In genomic region chr1:206469933-206470691, GRCh38 we compare ENCODE assay signal across 8 cellular contexts. TPM values are rescaled to one million over a fixed set of nuclear protein-coding genes. Genes with fewer than 3 reads are reported as not detected.
A peak's percentile ranks its signal among the peaks of the same experiment; 100 is the strongest.
DNase-seq lines count a peak whose midpoint lies in the region; ATAC-seq, FAIRE-seq and TF ChIP-seq lines count a peak whose summit lies in the region.

Gene IKBKE (plus strand): TSS chr1:206470476. CDS start chr1:206473228, 2,752 bp downstream.

- WGBS in GM12878 (ENCODE audit: insufficient coverage, insufficient replicate concordance, low lambda C conversion rate, missing lambda C conversion rate): under 1% methylated on average over 10 of the region's 10 CpGs
- WGBS in iPS DF 6.9 (ENCODE audit: insufficient coverage, insufficient read length): no CpG with 5 or more reads among the region's 10 CpGs
- 10 to 17% methylated on average over 10 of the region's 10 CpGs for WGBS in sigmoid colon, 2 donors

- H3K36me3 ChIP-seq in DND-41 (ENCODE audit: insufficient read depth, low read length) (peaks cover 22% of the 10 kb centered on the region), SU-DHL-6 (ENCODE audit: low read length) (no peaks in the 10 kb centered on the region), GM12878 (ENCODE audit: control insufficient read depth in 2 of 2, insufficient read depth in 2 of 2, low read length in 1 of 2) (peaks cover 6 to 10% of the 10 kb centered on the region in 2 experiments; a peak in 3 of 4 replicates), iPS DF 6.9 (ENCODE audit: control insufficient read depth, insufficient read depth, low read length) (no peaks in the 10 kb centered on the region), sigmoid colon (no peaks in the 10 kb centered on the region)

- TF ChIP-seq POLR2A in GM12878 (IDR thresholded peaks at IDR 0.05; ENCODE audit: low read depth, low read length): peak; percentile 68
- no peak for TF ChIP-seq POLR2A in sigmoid colon (IDR thresholded peaks at IDR 0.05)

- DNase-seq in DND-41: peak; percentile 77
- peak; percentile 81 for DNase-seq in HT-29 (ENCODE audit: low spot score)
- DNase-seq in GM12878 (ENCODE audit: low read depth, low spot score): no peak
- DNase-seq in iPS DF 6.9 (ENCODE audit: low read depth, low spot score): peak; percentile 33
- peak; percentile 82 for DNase-seq in sigmoid colon
- DNase-seq in NCI-H2171 treated with DMSO at 0.1 percent for 48 hours (lab: John Stamatoyannopoulos, UW): no peak

- no peak for TF ChIP-seq RAD21 in GM12878 (IDR thresholded peaks at IDR 0.05; ENCODE audit: insufficient read depth, low read depth, low read length)

- H3K9me3 ChIP-seq in DND-41 (ENCODE audit: insufficient read depth, low read length, severe bottlenecking): no peaks in the 10 kb centered on the region
- H3K9me3 ChIP-seq in SU-DHL-6 (ENCODE audit: insufficient read depth, low read length): no peaks in the 10 kb centered on the region
- H3K9me3 ChIP-seq in GM12878 (replicated peaks; ENCODE audit: control insufficient read depth, insufficient read depth, low read length): no peaks in the 10 kb centered on the region
- no peaks in the 10 kb centered on the region for H3K9me3 ChIP-seq in iPS DF 6.9 (ENCODE audit: control insufficient read depth, insufficient read depth, low read length)
- no peaks in the 10 kb centered on the region for H3K9me3 ChIP-seq in sigmoid colon

- H3K4me1 ChIP-seq in DND-41 (ENCODE audit: insufficient read depth, low read length) (peaks cover 33% of the 10 kb centered on the region), GM12878 (ENCODE audit: control insufficient read depth, insufficient read depth, low read length) (peaks cover 66% of the 10 kb centered on the region), iPS DF 6.9 (ENCODE audit: control insufficient read depth, insufficient read depth, low read length) (peaks cover 17% of the 10 kb centered on the region), sigmoid colon (peaks cover 0 to 20% (median 19%) of the 10 kb centered on the region in 4 donors)

- H3K9me2 ChIP-seq in SU-DHL-6 (replicated peaks; ENCODE audit: insufficient read depth, low read length): no peaks in the 10 kb centered on the region

- H3K9ac ChIP-seq in DND-41 (ENCODE audit: low read depth, low read length) (peak within 1 kb of the TSS; percentile 67), SU-DHL-6 (ENCODE audit: low read length) (peak within 1 kb of the TSS; percentile 78), GM12878 (ENCODE audit: control insufficient read depth, insufficient read depth, low read length) (peak within 1 kb of the TSS; percentile 77)

- CTCF ChIA-PET in GM12878 (lab: Yijun Ruan, JAX): interaction anchor here (0.6 to 4.1 kb wide), 23 partner anchors 8 to 416 kb away, joined by 3 to 61 read pairs (median 5); partner anchors contain the start of gene DYRK3

- H4K20me1 ChIP-seq in DND-41 (ENCODE audit: insufficient read depth, low read length): no peaks in the 10 kb centered on the region
- no peaks in the 10 kb centered on the region for H4K20me1 ChIP-seq in SU-DHL-6 (ENCODE audit: low read depth, low read length)
- no peaks in the 10 kb centered on the region for H4K20me1 ChIP-seq in GM12878 (ENCODE audit: control insufficient read depth, insufficient read depth)

- BruUV-seq in GM12878 (replicated peaks; lab: Mats Ljungman, UMichigan): no TSS peak

- peak; percentile 27 for FAIRE-seq in GM12878 (lab: Jason Lieb, UNC)

- no peak for TF ChIP-seq EP300 in GM12878 (IDR thresholded peaks at IDR 0.05; ENCODE audit: borderline replicate concordance in 1 of 2, control insufficient read depth in 1 of 2, low read depth in 2 of 2, low read length in 2 of 2)
- no peak for TF ChIP-seq EP300 in sigmoid colon (IDR thresholded peaks at IDR 0.05)

- H3K4me3 ChIP-seq in DND-41 (ENCODE audit: low read depth in 1 of 2, low read length in 2 of 2): peak within 1 kb of the TSS; percentile 41 to 78
- H3K4me3 ChIP-seq in SU-DHL-6 (ENCODE audit: insufficient read depth, low read length, poor library complexity, severe bottlenecking): peak within 1 kb of the TSS; percentile 74
- H3K4me3 ChIP-seq in GM12878: peak within 1 kb of the TSS; percentile 94
- peak within 1 kb of the TSS; percentile 36; the same call in 1 of the 2 replicates for H3K4me3 ChIP-seq in iPS DF 6.9 (ENCODE audit: low read length)
- H3K4me3 ChIP-seq in sigmoid colon: peak within 1 kb of the TSS; percentile 34 to 60 (median 54)

- SMC1A ChIA-PET in GM12878 (lab: Charles Lee; ENCODE audit: uncharacterized antibody, unreplicated experiment): interaction anchor here (0.6 to 4.4 kb wide), 20 partner anchors 8 to 1296 kb away, joined by 3 to 31 read pairs (median 8); partner anchors contain the start of genes EIF2D and RASSF5

- TF ChIP-seq CTCF in DND-41 (IDR thresholded peaks at IDR 0.05; ENCODE audit: borderline replicate concordance, extremely low read depth, low read length, poor library complexity, severe bottlenecking): peak; percentile 59
- no peak for TF ChIP-seq CTCF in SU-DHL-6 (IDR thresholded peaks at IDR 0.05; ENCODE audit: insufficient read depth, low read length, poor library complexity, severe bottlenecking)
- peak; percentile 7 to 22 (median 17); a peak in 1 of 6 replicates for TF ChIP-seq CTCF in GM12878 (IDR thresholded peaks at IDR 0.05 in 2 of 3, conservative IDR thresholded peaks at IDR 0.05 in 1 of 3; ENCODE audit: control insufficient read depth in 2 of 3, extremely low read depth in 1 of 3, insufficient read depth in 1 of 3, low read depth in 3 of 3, low read length in 3 of 3)
- TF ChIP-seq CTCF in sigmoid colon (IDR thresholded peaks at IDR 0.05): peak; percentile 8 to 36 (median 18)

- H2AFZ ChIP-seq in DND-41 (ENCODE audit: low read depth, low read length): peak within 1 kb of the TSS; percentile 86
- H2AFZ ChIP-seq in SU-DHL-6 (ENCODE audit: low read depth, low read length, severe bottlenecking): peak within 1 kb of the TSS; percentile 41
- peak within 1 kb of the TSS; percentile 41 for H2AFZ ChIP-seq in GM12878 (ENCODE audit: control insufficient read depth, low read depth, low read length)

- H3K79me2 ChIP-seq in DND-41 (ENCODE audit: insufficient read depth, low read length) (peaks cover 16% of the 10 kb centered on the region), SU-DHL-6 (ENCODE audit: insufficient read depth, low read length) (no peaks in the 10 kb centered on the region), GM12878 (ENCODE audit: control insufficient read depth, insufficient read depth, low read length) (peaks cover 37% of the 10 kb centered on the region)

- intact Hi-C loops in GM12878 (cut with micrococcal nuclease; ENCODE audit: unreplicated experiment) (loop anchor here (2.0 to 5.0 kb wide), 2 partner anchors 35 to 87 kb away; no protein-coding TSS in a partner anchor), sigmoid colon (cut with DNase I) (no loop called here)

- H3K27ac ChIP-seq in DND-41 (ENCODE audit: low read length) (peak within 1 kb of the TSS; percentile 82), SU-DHL-6 (ENCODE audit: low read depth, low read length) (peak within 1 kb of the TSS; percentile 86), GM12878 (ENCODE audit: control insufficient read depth, insufficient read depth) (peak within 1 kb of the TSS; percentile 88), iPS DF 6.9 (ENCODE audit: low read length) (no peak within 1 kb of the TSS), sigmoid colon (peak within 1 kb of the TSS; percentile 37 to 55 (median 39))

- RAD21 ChIA-PET in GM12878 (lab: Charles Lee; ENCODE audit: unreplicated experiment): interaction anchor here (0.6 to 3.6 kb wide), 24 partner anchors 8 to 512 kb away, joined by 3 to 55 read pairs (median 4); partner anchors contain the start of genes DYRK3 and RASSF5

- peaks cover 16% of the 10 kb centered on the region for H3F3A ChIP-seq in SU-DHL-6 (ENCODE audit: insufficient read depth)

- H3K27me3 ChIP-seq in DND-41 (ENCODE audit: insufficient read depth, low read length, poor library complexity) (no peaks in the 10 kb centered on the region), SU-DHL-6 (ENCODE audit: low read length) (no peaks in the 10 kb centered on the region), GM12878 (replicated peaks in 1 of 2; ENCODE audit: control insufficient read depth in 2 of 2, insufficient read depth in 2 of 2, low read length in 1 of 2) (no peaks in the 10 kb centered on the region), iPS DF 6.9 (ENCODE audit: control insufficient read depth, insufficient read depth, low read length) (no peaks in the 10 kb centered on the region), sigmoid colon (peaks cover 0 to 20% (median 0%) of the 10 kb centered on the region in 3 donors)

- ATAC-seq in DND-41 (ENCODE audit: insufficient read depth, low read depth) (peak; percentile 83), GM19467 (IDR thresholded peaks at IDR 0.05; ENCODE audit: unreplicated experiment) (peak; percentile 53), GM12878 (peak; percentile 73)

- POLR2A ChIA-PET in GM12878 (lab: Charles Lee): interaction anchor here (0.6 to 4.3 kb wide), 27 partner anchors 9 to 877 kb away, joined by 3 to 37 read pairs (median 4); partner anchors contain the start of gene DYRK3

- in situ Hi-C loops in GM12878 (cut with MboI): no loop called here

- H3K4me2 ChIP-seq in DND-41 (ENCODE audit: insufficient read depth, low read length) (peak within 1 kb of the TSS; percentile 75), SU-DHL-6 (ENCODE audit: low read depth, low read length, poor library complexity, severe bottlenecking) (peak within 1 kb of the TSS; percentile 63), GM12878 (ENCODE audit: control insufficient read depth, insufficient read depth) (peak within 1 kb of the TSS; percentile 99)

TF ChIP-seq in GM12878, 131 proteins besides CTCF, POLR2A, EP300 and RAD21 (continues in another document):
- no peak for TF ChIP-seq NBN (IDR thresholded peaks at IDR 0.05)

RNA-seq across cellular contexts. Expression of gene IKBKE, which starts in this region (rescaled TPM):
- total RNA-seq in HT-29 (2014; rRNA removed; shearing (Covaris generic)): 11.7 and 12.0 TPM in 2 replicates
- 116 and 132 TPM in 2 replicates for total RNA-seq in GM12878 (2013; cell fraction: nucleolus; rRNA removed)
- 23.5 and 23.9 TPM in 2 replicates for total RNA-seq in GM12878 (2014; rRNA removed)
- 14.6 and 17.1 TPM in 2 replicates for total RNA-seq in GM12878 (2014; rRNA removed; fragmentation: Illumina TruSeq; extraction: Trizol)
- 30.0 and 33.4 TPM in 2 replicates for total RNA-seq in GM12878 (2021)
- 7.9 TPM for polyA plus RNA-seq in GM12878 (2011; ENCODE audit: low read depth)
- 19.7 and 35.1 TPM in 2 replicates for polyA plus RNA-seq in GM12878 (2011; rRNA removed)
- polyA plus RNA-seq in GM12878 (2011; cell fraction: cytosol; rRNA removed): 31.4 and 42.1 TPM in 2 replicates
- polyA plus RNA-seq in GM12878 (2011; cell fraction: nucleus; rRNA removed): 133 and 147 TPM in 2 replicates
- polyA plus RNA-seq in GM12878 (2012): 13.0 and 14.1 TPM in 2 replicates
- 6.7 and 17.0 TPM in 2 replicates for polyA plus RNA-seq in GM12878 (2014; fragmentation: Illumina TruSeq; extraction: Trizol)
- polyA plus RNA-seq in GM12878 (2014; fragmentation: Nextera tagmentation; extraction: Ambion mirVana): 10 to 100 TPM; 12.8 to 19.2 TPM
- polyA plus RNA-seq in GM12878 (2014; rRNA removed): 23.0 and 25.8 TPM in 2 replicates
- polyA plus RNA-seq in GM12878 (2016; fragmentation: Nextera tagmentation; extraction: Ambion mirVana): 10 to 100 TPM; 23.1 to 24.7 TPM
- 45.0 and 70.6 TPM in 2 replicates for polyA minus RNA-seq in GM12878 (2011; rRNA and poly(A)+ RNA removed)
- polyA minus RNA-seq in GM12878 (2011; cell fraction: cytosol; rRNA and poly(A)+ RNA removed): 13.2 and 14.0 TPM in 2 replicates
- polyA minus RNA-seq in GM12878 (2011; cell fraction: nucleus; rRNA and poly(A)+ RNA removed): 62.1 and 104 TPM in 2 replicates
- 1 to 10 TPM; 1.6 to 3.2 (median 2.7) TPM for total RNA-seq in sigmoid colon
- polyA plus RNA-seq in sigmoid colon: 10 to 100 TPM in 1 of 3 donors, 1 to 10 TPM in 2; 7.2 to 23.2 (median 9.9) TPM

Comparison
In these comparisons a context has a peak if more than half of its experiments do, and no peak if none do; other contexts are left out.
1. DNase-seq: peak in DND-41 (single experiment), HT-29 (single experiment), iPS DF 6.9 (single experiment) and sigmoid colon (single experiment); none in GM12878 (single experiment) and NCI-H2171 treated with DMSO at 0.1 percent for 48 hours (single experiment).
2. H3K4me3 ChIP-seq: peak in every context shown above with its lines; median percentile 94 in GM12878; 74 in SU-DHL-6; 60 in DND-41; 54 in sigmoid colon; 36 in iPS DF 6.9.
3. Peak in every context shown above with its lines, with median percentiles within 50 percentile points of each other: ATAC-seq, H2AFZ ChIP-seq, H3K4me2 ChIP-seq and H3K9ac ChIP-seq.